Comparison of ENCODE assay signal across 19 cellular contexts in the genomic region with DNA sequence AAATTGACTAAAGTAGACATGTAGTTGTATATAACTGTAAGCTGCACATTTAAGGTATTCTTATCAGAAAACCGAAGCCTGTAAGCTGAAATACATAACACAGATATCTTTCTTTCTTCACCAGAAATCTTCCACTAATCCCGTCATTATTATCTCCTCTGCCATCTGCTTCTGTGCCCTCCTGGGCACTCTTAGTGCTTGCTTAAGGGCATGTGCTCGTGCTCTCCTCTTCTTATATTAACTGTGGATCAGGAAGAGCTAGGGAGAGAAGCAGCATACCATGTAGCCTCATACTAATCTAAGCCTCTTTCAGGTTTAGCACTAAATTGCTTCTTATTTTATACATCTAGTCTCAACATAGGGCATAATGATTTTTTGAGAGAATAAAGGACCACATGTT.
DNase-seq lines count a peak whose midpoint lies in the region; ATAC-seq, FAIRE-seq and TF ChIP-seq lines count a peak whose summit lies in the region.
"Had no signal": no experiment of that assay in that cellular context is flagged by ENCODE, and none has a peak within 500 bp of the region (broad histone marks: within the 10 kb centered on the region; RNA-seq: fewer than 3 reads in every experiment).

No MANE protein-coding gene starts in this region.

- intact Hi-C loops in left ventricle myocardium inferior (cut with micrococcal nuclease), result no loop called here
- intact Hi-C loops in left cardiac atrium (cut with DNase I), result no loop called here

- no peak for ATAC-seq in left cardiac atrium
- ATAC-seq in central memory CD8-positive, alpha-beta T cell (replicated peaks; ENCODE audit: extremely low read depth, poor library complexity, severe bottlenecking), result no peak
- ATAC-seq in HG02588 (IDR thresholded peaks at IDR 0.05; ENCODE audit: unreplicated experiment), result no peak

- no peaks in the 10 kb centered on the region for H3K36me3 Mint-ChIP-seq in central memory CD8-positive, alpha-beta T cell (ENCODE audit: insufficient read depth)

- TF ChIP-seq CTCF in left ventricle myocardium inferior (IDR thresholded peaks at IDR 0.05; ENCODE audit: borderline replicate concordance), result no peak

- DNase-seq in left ventricle myocardium inferior (no peak), left cardiac atrium (no peak), Karpas-422 (no peak), urothelium cell line (ENCODE audit: low spot score) (no peak)
- no peak for DNase-seq in central memory CD8-positive, alpha-beta T cell (ENCODE audit: low spot score in 2 of 2)
- no peak for DNase-seq in stimulated activated naive CD4-positive, alpha-beta T cell (lab: John Stamatoyannopoulos, UW)
- DNase-seq: activated effector memory CD4-positive, alpha-beta T cell treated with anti-CD3 and anti-CD28 coated beads, Interleukin-2, amount 50 U/mL, for 16 hours; AML-193; cortex of kidney; DMS79; NCI-H748 treated with DMSO at 0.1 percent for 48 hours; pancreas; stimulated activated CD4-positive, alpha-beta T cell treated with anti-CD3 and anti-CD28 coated beads, Interleukin-4, amount 100 ng/mL, for 24 hours had no signal

- FAIRE-seq in urothelium cell line (lab: Jason Lieb, UNC), result no peak
- FAIRE-seq: frontal cortex, H1, pancreas, TTC549 had no signal

- H3K27me3 Mint-ChIP-seq in central memory CD8-positive, alpha-beta T cell, result no peaks in the 10 kb centered on the region

- H3K4me3 Mint-ChIP-seq in central memory CD8-positive, alpha-beta T cell, result peak overlapping the region; percentile 88

- H3K27ac Mint-ChIP-seq in central memory CD8-positive, alpha-beta T cell (ENCODE audit: low read depth), result peak overlapping the region; percentile 97

- no peak overlapping the region for H3K4me2 ChIP-seq in Karpas-422 (ENCODE audit: low read depth, low read length, poor library complexity, severe bottlenecking)

- H3K27ac ChIP-seq in left ventricle myocardium inferior (replicated peaks) (peak overlapping the region; percentile 59), Karpas-422 (ENCODE audit: low read length) (no peak overlapping the region)
- H3K27ac ChIP-seq: epithelial cell of prostate, pancreas, SJSA1 had no signal

- H3K9ac ChIP-seq in Karpas-422 (ENCODE audit: low read length), result no peak overlapping the region

- H3K9me3 ChIP-seq in left ventricle myocardium inferior (replicated peaks) (no peaks in the 10 kb centered on the region), Karpas-422 (ENCODE audit: low read length) (no peaks in the 10 kb centered on the region)
- H3K9me3 ChIP-seq: pancreas, SJSA1 had no signal

- no peaks in the 10 kb centered on the region for H3K27me3 ChIP-seq in left ventricle myocardium inferior (ENCODE audit: low read depth)
- no peaks in the 10 kb centered on the region for H3K27me3 ChIP-seq in Karpas-422 (ENCODE audit: low read length)
- H3K27me3 ChIP-seq: pancreas, SJSA1 had no signal

- no peak overlapping the region for H3K4me3 ChIP-seq in left ventricle myocardium inferior
- no peak overlapping the region for H3K4me3 ChIP-seq in Karpas-422 (ENCODE audit: low read length)
- H3K4me3 ChIP-seq: pancreas, SJSA1 had no signal

- no peaks in the 10 kb centered on the region for H3K79me2 ChIP-seq in Karpas-422 (ENCODE audit: low read length)

- H3K4me1 Mint-ChIP-seq in central memory CD8-positive, alpha-beta T cell, result peaks cover 22% of the 10 kb centered on the region

- H3K36me3 ChIP-seq in left ventricle myocardium inferior, result peaks cover 46% of the 10 kb centered on the region
- no peaks in the 10 kb centered on the region for H3K36me3 ChIP-seq in Karpas-422 (ENCODE audit: insufficient read depth, low read length)
- H3K36me3 ChIP-seq: SJSA1 had no signal

- 0 out of 2 replicates have a peak overlapping the region, but pooled peaks have one; percentile 18 for H2AFZ ChIP-seq in Karpas-422 (ENCODE audit: low read length)

- no peaks in the 10 kb centered on the region for H3K9me3 Mint-ChIP-seq in central memory CD8-positive, alpha-beta T cell

- H4K20me1 ChIP-seq in Karpas-422 (ENCODE audit: insufficient read depth, low read depth, low read length), result no peaks in the 10 kb centered on the region

- no peaks in the 10 kb centered on the region for H3K9me2 ChIP-seq in Karpas-422 (replicated peaks; ENCODE audit: insufficient read depth, low read length)

- peaks cover 17% of the 10 kb centered on the region for H3K4me1 ChIP-seq in left ventricle myocardium inferior
- peaks cover 6% of the 10 kb centered on the region for H3K4me1 ChIP-seq in Karpas-422 (ENCODE audit: low read length)
- H3K4me1 ChIP-seq: pancreas, SJSA1 had no signal
